Comparison of ENCODE assay signal across 8 cellular contexts in genomic region chr9:78439192-78439865, GRCh38.
DNase-seq lines count a peak whose midpoint lies in the region; ATAC-seq and TF ChIP-seq lines count a peak whose summit lies in the region.

No MANE protein-coding gene starts in this region.

- H3K36me3 ChIP-seq in gastroesophageal sphincter: no peaks in the 10 kb centered on the region
- no peaks in the 10 kb centered on the region for H3K36me3 ChIP-seq in suprapubic skin

- peak overlapping the region in 2 of 4 donors; percentile 13 to 22 for H3K27ac ChIP-seq in gastroesophageal sphincter
- no peak overlapping the region for H3K27ac ChIP-seq in suprapubic skin

- TF ChIP-seq CTCF in gastroesophageal sphincter (IDR thresholded peaks at IDR 0.05): peak; percentile 62 to 90 (median 82)
- peak; percentile 68 to 84 for TF ChIP-seq CTCF in suprapubic skin (IDR thresholded peaks at IDR 0.05)

- H3K4me3 ChIP-seq in gastroesophageal sphincter: no peak overlapping the region
- no peak overlapping the region for H3K4me3 ChIP-seq in suprapubic skin

- TF ChIP-seq EP300 in gastroesophageal sphincter (IDR thresholded peaks at IDR 0.05): no peak
- no peak for TF ChIP-seq EP300 in suprapubic skin (IDR thresholded peaks at IDR 0.05)

- H3K4me1 ChIP-seq in gastroesophageal sphincter: peaks cover 0 to 16% (median 0%) of the 10 kb centered on the region in 3 donors
- H3K4me1 ChIP-seq in suprapubic skin: peaks cover 8% of the 10 kb centered on the region

- 3% methylated on average over 11 of the region's 23 CpGs; no CpG with 5 or more reads in 1 of the 2 donors for WGBS in gastroesophageal sphincter (ENCODE audit: low coverage in 1 of 2), 2 donors
- WGBS in suprapubic skin: 5% methylated on average over 18 of the region's 23 CpGs

- TF ChIP-seq POLR2A in gastroesophageal sphincter (IDR thresholded peaks at IDR 0.05): no peak
- TF ChIP-seq POLR2A in suprapubic skin (IDR thresholded peaks at IDR 0.05): no peak

- peak; percentile 53 for DNase-seq in DMS114 treated with DMSO at 0.1 percent for 48 hours (lab: John Stamatoyannopoulos, UW; ENCODE audit: unreplicated experiment)
- DNase-seq in Kasumi-1 (lab: John Stamatoyannopoulos, UW): peak; percentile 77 to 78
- DNase-seq in SHP77 (lab: John Stamatoyannopoulos, UW): peak; percentile 29 to 45
- peak; percentile 41 for DNase-seq in activated gamma-delta T cell treated with anti-CD3 and anti-CD28 coated beads, Interleukin-2, amount 50 U/mL, for 16 hours (ENCODE audit: low read depth)
- peak; percentile 25 to 92 (median 74) for DNase-seq in nucleus accumbens (lab: John Stamatoyannopoulos, UW)
- peak; percentile 90 for DNase-seq in suprapubic skin (ENCODE audit: low spot score in 2 of 2)

- H3K9me3 ChIP-seq in gastroesophageal sphincter: no peaks in the 10 kb centered on the region
- no peaks in the 10 kb centered on the region for H3K9me3 ChIP-seq in suprapubic skin

- H3K27me3 ChIP-seq in gastroesophageal sphincter: peaks cover 11% of the 10 kb centered on the region
- H3K27me3 ChIP-seq in suprapubic skin: peaks cover 3% of the 10 kb centered on the region

- ATAC-seq in GM21786 (IDR thresholded peaks at IDR 0.05; ENCODE audit: unreplicated experiment) (peak; percentile 85), gastroesophageal sphincter (peak; percentile 84)

Comparison
In these comparisons a context has a peak if more than half of its experiments do, and no peak if none do; other contexts are left out.
1. DNase-seq: peak in every context shown above with its lines; median percentile 90 in suprapubic skin; 78 in Kasumi-1; 74 in nucleus accumbens; 53 in DMS114 treated with DMSO at 0.1 percent for 48 hours; 41 in activated gamma-delta T cell treated with anti-CD3 and anti-CD28 coated beads, Interleukin-2, amount 50 U/mL, for 16 hours; 37 in SHP77.